ENCODE assay signal across 1 cellular context in the genomic region with DNA sequence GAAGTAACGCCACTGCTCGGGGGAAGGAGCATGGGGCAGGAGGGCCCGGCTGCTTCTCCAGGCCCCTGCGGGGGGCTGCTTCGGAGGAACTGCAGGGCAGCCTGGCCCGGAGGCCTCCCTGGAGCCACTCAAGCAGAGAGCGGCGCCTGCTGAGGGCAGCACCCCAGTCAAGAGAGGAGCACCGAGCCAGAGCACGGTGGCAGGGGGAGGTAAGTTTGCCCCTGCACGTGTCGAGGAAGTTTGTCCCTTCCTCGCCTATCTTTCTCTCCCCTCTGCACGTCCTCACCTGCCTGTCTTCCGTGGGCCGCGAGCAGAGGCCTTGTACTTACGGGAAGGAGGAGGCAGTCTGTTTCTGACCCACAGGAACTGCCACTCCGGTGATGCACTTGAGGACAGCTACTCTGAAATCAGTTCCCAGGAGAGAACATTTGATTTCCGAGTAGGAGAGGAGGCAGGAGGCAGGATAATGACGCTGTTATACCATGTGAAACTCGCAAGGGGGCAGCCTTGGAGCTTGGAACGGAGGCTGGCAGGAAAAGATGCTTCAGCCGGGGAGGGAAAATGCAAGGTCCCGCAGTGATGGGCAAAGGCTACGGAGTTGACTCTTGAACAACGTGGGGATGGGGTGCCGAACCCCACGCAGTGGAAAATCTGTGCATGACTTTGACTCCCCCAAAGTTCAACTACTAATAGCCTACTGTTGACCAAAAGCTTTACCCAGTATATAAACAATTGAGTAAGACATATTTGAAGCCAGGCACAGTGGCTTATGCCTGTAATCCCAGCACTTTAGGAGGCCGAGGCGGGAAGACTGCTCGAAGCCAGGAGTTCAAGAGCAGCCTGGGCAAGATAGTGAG.
TF ChIP-seq lines count a peak whose summit lies in the region.

No MANE protein-coding gene starts in this region.

TF ChIP-seq in neural cell, 6 proteins besides CTCF, POLR2A, EP300 and RAD21 (continued from another document):
- TF ChIP-seq, protein P1, sequence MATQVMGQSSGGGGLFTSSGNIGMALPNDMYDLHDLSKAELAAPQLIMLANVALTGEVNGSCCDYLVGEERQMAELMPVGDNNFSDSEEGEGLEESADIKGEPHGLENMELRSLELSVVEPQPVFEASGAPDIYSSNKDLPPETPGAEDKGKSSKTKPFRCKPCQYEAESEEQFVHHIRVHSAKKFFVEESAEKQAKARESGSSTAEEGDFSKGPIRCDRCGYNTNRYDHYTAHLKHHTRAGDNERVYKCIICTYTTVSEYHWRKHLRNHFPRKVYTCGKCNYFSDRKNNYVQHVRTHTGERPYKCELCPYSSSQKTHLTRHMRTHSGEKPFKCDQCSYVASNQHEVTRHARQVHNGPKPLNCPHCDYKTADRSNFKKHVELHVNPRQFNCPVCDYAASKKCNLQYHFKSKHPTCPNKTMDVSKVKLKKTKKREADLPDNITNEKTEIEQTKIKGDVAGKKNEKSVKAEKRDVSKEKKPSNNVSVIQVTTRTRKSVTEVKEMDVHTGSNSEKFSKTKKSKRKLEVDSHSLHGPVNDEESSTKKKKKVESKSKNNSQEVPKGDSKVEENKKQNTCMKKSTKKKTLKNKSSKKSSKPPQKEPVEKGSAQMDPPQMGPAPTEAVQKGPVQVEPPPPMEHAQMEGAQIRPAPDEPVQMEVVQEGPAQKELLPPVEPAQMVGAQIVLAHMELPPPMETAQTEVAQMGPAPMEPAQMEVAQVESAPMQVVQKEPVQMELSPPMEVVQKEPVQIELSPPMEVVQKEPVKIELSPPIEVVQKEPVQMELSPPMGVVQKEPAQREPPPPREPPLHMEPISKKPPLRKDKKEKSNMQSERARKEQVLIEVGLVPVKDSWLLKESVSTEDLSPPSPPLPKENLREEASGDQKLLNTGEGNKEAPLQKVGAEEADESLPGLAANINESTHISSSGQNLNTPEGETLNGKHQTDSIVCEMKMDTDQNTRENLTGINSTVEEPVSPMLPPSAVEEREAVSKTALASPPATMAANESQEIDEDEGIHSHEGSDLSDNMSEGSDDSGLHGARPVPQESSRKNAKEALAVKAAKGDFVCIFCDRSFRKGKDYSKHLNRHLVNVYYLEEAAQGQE (IDR thresholded peaks at IDR 0.05; ENCODE audit: borderline replicate concordance): no peak
